In genomic region chr16:19126300-19126699, GRCh38 we compare ENCODE assay signal across 4 cellular contexts.
TF ChIP-seq lines count a peak whose summit lies in the region.

No MANE protein-coding gene starts in this region.

TF ChIP-seq in SK-N-SH, 30 proteins besides CTCF, POLR2A, EP300 and RAD21:
- TF ChIP-seq USF1 (IDR thresholded peaks at IDR 0.05; ENCODE audit: borderline replicate concordance, low read depth) = 0 out of 2 replicates have a peak, but pooled peaks have one; percentile 21
- no peak for TF ChIP-seq CHD2 (IDR thresholded peaks at IDR 0.05; ENCODE audit: low read length, partially characterized antibody)

TF ChIP-seq in SK-N-SH treated with all-trans-retinoic acid at 6 μM for 48 hours, 23 proteins besides CTCF, POLR2A, EP300 and RAD21:
- TF ChIP-seq CSRNP3 (CRISPR knock-in tag; IDR thresholded peaks at IDR 0.05) = no peak
- no peak for TF ChIP-seq CREB5 (CRISPR knock-in tag; IDR thresholded peaks at IDR 0.05; ENCODE audit: low read depth)
- no peak for TF ChIP-seq POU6F1 (CRISPR knock-in tag; IDR thresholded peaks at IDR 0.05; ENCODE audit: borderline replicate concordance, low read depth)
- TF ChIP-seq ZC3H10 (CRISPR knock-in tag; IDR thresholded peaks at IDR 0.05) = no peak
- TF ChIP-seq BACH2 (CRISPR knock-in tag; IDR thresholded peaks at IDR 0.05; ENCODE audit: borderline replicate concordance) = no peak
- no peak for TF ChIP-seq ESRRG (CRISPR knock-in tag; IDR thresholded peaks at IDR 0.05)

TF ChIP-seq in HCT116, 20 proteins besides CTCF, POLR2A, EP300 and RAD21:
- 0 out of 2 replicates have a peak, but pooled peaks have one; percentile 21 for TF ChIP-seq MAX (IDR thresholded peaks at IDR 0.05)
- no peak for TF ChIP-seq SIN3A (IDR thresholded peaks at IDR 0.05; ENCODE audit: low read depth)

TF ChIP-seq in K562, 482 proteins besides CTCF, POLR2A, EP300 and RAD21:
- peak in 1 of 2 experiments; percentile 88; a peak in 2 of 3 replicates for TF ChIP-seq CBX3 (IDR thresholded peaks at IDR 0.05; ENCODE audit: borderline replicate concordance in 1 of 2, low read length in 2 of 2)
- peak in 1 of 2 experiments; percentile 52 for TF ChIP-seq E2F6 (IDR thresholded peaks at IDR 0.05; ENCODE audit: borderline replicate concordance in 1 of 2, extremely low read depth in 1 of 2, insufficient read depth in 1 of 2, insufficient read length in 1 of 2, low read depth in 1 of 2, low read length in 1 of 2, poor library complexity in 1 of 2, severe bottlenecking in 1 of 2)
- TF ChIP-seq MED1 (CRISPR knock-in tag; IDR thresholded peaks at IDR 0.05; ENCODE audit: borderline replicate concordance) = no peak
- TF ChIP-seq TOE1 (IDR thresholded peaks at IDR 0.05; ENCODE audit: borderline replicate concordance) = peak; percentile 59; the same call in 1 of the 2 replicates
- TF ChIP-seq TOE1 (CRISPR knock-in tag; IDR thresholded peaks at IDR 0.05; ENCODE audit: borderline replicate concordance, low read depth) = no peak
- no peak for TF ChIP-seq STAT5A (IDR thresholded peaks at IDR 0.05; ENCODE audit: borderline replicate concordance, low read length)
- peak; percentile 79 for TF ChIP-seq USF1 (CRISPR knock-in tag; IDR thresholded peaks at IDR 0.05)
- peak; percentile 53; the same call in 1 of the 2 replicates for TF ChIP-seq TRIM28 (IDR thresholded peaks at IDR 0.05)
- TF ChIP-seq RFX1 (IDR thresholded peaks at IDR 0.05) = no peak
- peak; percentile 66 for TF ChIP-seq TFE3 (CRISPR knock-in tag; IDR thresholded peaks at IDR 0.05)
- no peak for TF ChIP-seq NR3C1 (CRISPR knock-in tag; IDR thresholded peaks at IDR 0.05)
- peak; percentile 60 for TF ChIP-seq USF2 (CRISPR knock-in tag; IDR thresholded peaks at IDR 0.05)
- TF ChIP-seq HOXB6 (CRISPR knock-in tag; IDR thresholded peaks at IDR 0.05; ENCODE audit: borderline replicate concordance) = no peak
- TF ChIP-seq PCBP2 (IDR thresholded peaks at IDR 0.05; ENCODE audit: low read depth, low read length, poor library complexity, severe bottlenecking) = no peak
- TF ChIP-seq CBX1 (IDR thresholded peaks at IDR 0.05; ENCODE audit: low read depth) = no peak
- TF ChIP-seq TRIM24 (IDR thresholded peaks at IDR 0.05) = peak in 1 of 2 experiments; percentile 35; a peak in 1 of 4 replicates
- peak; percentile 84 for TF ChIP-seq NFYB (IDR thresholded peaks at IDR 0.05; ENCODE audit: extremely low read depth, insufficient read length)
- peak; percentile 21; the same call in 1 of the 2 replicates for TF ChIP-seq CBFA2T2 (conservative IDR thresholded peaks at IDR 0.05)
- no peak for TF ChIP-seq ELF1 (tag; IDR thresholded peaks at IDR 0.05)
- no peak for TF ChIP-seq ZNF696 (CRISPR knock-in tag; conservative IDR thresholded peaks at IDR 0.05)
- TF ChIP-seq MAFG (tag; conservative IDR thresholded peaks at IDR 0.05) = no peak
- peak; percentile 60 for TF ChIP-seq MGA (IDR thresholded peaks at IDR 0.05)
- no peak for TF ChIP-seq ZNF217 (CRISPR knock-in tag; IDR thresholded peaks at IDR 0.05)
- peak; percentile 54; the same call in 1 of the 2 replicates for TF ChIP-seq RAD51 (IDR thresholded peaks at IDR 0.05; ENCODE audit: borderline replicate concordance, low read depth)
